Comparison of ENCODE assay signal across 8 cellular contexts in the genomic region with DNA sequence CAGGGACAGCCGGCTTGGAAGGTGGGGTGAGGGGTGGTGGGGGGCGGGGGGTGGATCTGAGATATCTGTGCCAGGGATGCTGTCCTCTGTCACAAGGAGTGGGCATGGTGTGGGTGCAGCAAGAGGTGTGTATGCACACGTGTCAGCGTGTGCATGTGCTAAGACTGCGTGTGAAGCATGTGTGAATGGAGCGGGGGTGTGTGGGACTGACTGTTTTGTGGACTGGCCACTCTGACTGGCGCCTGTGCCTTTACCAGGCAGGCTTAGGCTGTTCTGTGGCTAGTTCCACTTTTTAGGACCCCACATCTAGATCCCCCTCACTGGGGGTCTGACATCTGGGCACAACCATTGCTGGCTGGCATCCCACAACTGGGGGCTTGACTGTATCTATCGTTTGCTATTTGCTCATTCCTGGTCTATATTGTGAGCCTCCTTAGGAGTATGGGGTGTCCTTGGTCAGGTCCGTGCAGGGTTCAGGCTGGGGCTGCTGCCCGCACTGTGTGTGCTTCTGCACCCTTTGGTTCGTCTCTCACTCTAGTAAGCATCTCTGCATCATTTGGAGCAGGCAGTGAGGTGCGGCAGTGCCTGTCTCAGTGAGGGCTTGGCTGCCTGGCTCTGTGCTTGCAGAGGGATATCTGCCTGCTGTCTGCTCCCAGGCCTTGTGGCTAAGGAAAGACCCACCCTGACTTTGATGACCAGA. TPM values are rescaled to one million over a fixed set of nuclear protein-coding genes. Genes with fewer than 3 reads are reported as not detected.
DNase-seq lines count a peak whose midpoint lies in the region; ATAC-seq and TF ChIP-seq lines count a peak whose summit lies in the region.

No MANE protein-coding gene starts in this region.

- H3K27me3 ChIP-seq in GM23248 (replicated peaks; ENCODE audit: insufficient read depth), result no peaks in the 10 kb centered on the region
- H3K27me3 ChIP-seq in gastroesophageal sphincter, result no peaks in the 10 kb centered on the region
- no peaks in the 10 kb centered on the region for H3K27me3 ChIP-seq in spleen (replicated peaks in 1 of 7)

- 13 to 23% methylated on average over 10 to 12 of the region's 12 CpGs for WGBS in GM23248 (ENCODE audit: low coverage in 1 of 2, low lambda C conversion rate in 2 of 2, missing lambda C conversion rate in 2 of 2), 2 experiments
- WGBS in gastroesophageal sphincter (ENCODE audit: low coverage in 1 of 2), 2 donors, result 16 to 53% methylated on average over 2 to 3 of the region's 12 CpGs
- 24 to 32% (median 28%) methylated on average over 10 to 12 of the region's 12 CpGs for WGBS in spleen, 5 donors

- H3K4me3 ChIP-seq in GM23248 (peak overlapping the region; percentile 92), gastroesophageal sphincter (peak overlapping the region; percentile 37 to 66), spleen (peak overlapping the region; percentile 66 to 84 (median 70))

- H3K4me1 Mint-ChIP-seq in WTC11, result peaks cover 46% of the 10 kb centered on the region

- peaks cover 26% of the 10 kb centered on the region for H3F3A ChIP-seq in GM23248 (ENCODE audit: insufficient read depth)

- peak overlapping the region; percentile 100 for H3K9ac ChIP-seq in GM23248

- POLR2A ChIA-PET in WTC11 (lab: Charles Lee), result interaction anchor here (2.6 kb wide), 1 partner anchor 73 kb away, joined by 13 read pairs; a partner anchor contains a TSS

- no peak overlapping the region for H2AFZ ChIP-seq in GM23248

- in situ Hi-C loops in GM23248 (cut with MboI), result no loop called here

- peak overlapping the region; percentile 95 for H3K4me2 ChIP-seq in GM23248 (ENCODE audit: unreplicated experiment)

- H3K36me3 ChIP-seq in GM23248 (ENCODE audit: low read depth) (no peaks in the 10 kb centered on the region), gastroesophageal sphincter (peaks cover 0 to 12% of the 10 kb centered on the region in 2 donors), spleen (peaks cover 0 to 17% (median 10%) of the 10 kb centered on the region in 6 donors)

- intact Hi-C loops in spleen (cut with DNase I; ENCODE audit: low total_unique reads), result no loop called here

- H3K4me1 ChIP-seq in GM23248 (ENCODE audit: insufficient read depth) (peaks cover 58% of the 10 kb centered on the region), gastroesophageal sphincter (peaks cover 0 to 71% (median 37%) of the 10 kb centered on the region in 3 donors), spleen (peaks cover 35 to 93% (median 74%) of the 10 kb centered on the region in 6 donors)

- CTCF ChIA-PET in WTC11 (lab: Charles Lee), result interaction anchor here (1.0 to 2.8 kb wide), 4 partner anchors 9 to 73 kb away, joined by 8 to 44 read pairs (median 30); a partner anchor contains a TSS

- no peak for ATAC-seq in WTC11
- no peak for ATAC-seq in gastroesophageal sphincter
- no peak for ATAC-seq in HG02759 (IDR thresholded peaks at IDR 0.05; ENCODE audit: unreplicated experiment)

- H4K20me1 ChIP-seq in GM23248 (ENCODE audit: insufficient read depth), result no peaks in the 10 kb centered on the region; the same call in 1 of the 2 replicates

- TF ChIP-seq EP300 in gastroesophageal sphincter (IDR thresholded peaks at IDR 0.05), result no peak

- peak overlapping the region; percentile 79 for H3K27ac Mint-ChIP-seq in WTC11

- peak overlapping the region; percentile 97 for H3K4me3 Mint-ChIP-seq in WTC11

- no peak for TF ChIP-seq POLR2A in gastroesophageal sphincter (IDR thresholded peaks at IDR 0.05)
- no peak for TF ChIP-seq POLR2A in spleen (IDR thresholded peaks at IDR 0.05)

- H3K79me2 ChIP-seq in GM23248 (ENCODE audit: insufficient read depth), result peaks cover 67% of the 10 kb centered on the region

- TF ChIP-seq CTCF in WTC11 (IDR thresholded peaks at IDR 0.05) (no peak), gastroesophageal sphincter (IDR thresholded peaks at IDR 0.05) (no peak), spleen (IDR thresholded peaks at IDR 0.05 in 8 of 11, conservative IDR thresholded peaks at IDR 0.05 in 3 of 11) (no peak)

- H3K27me3 Mint-ChIP-seq in WTC11 (ENCODE audit: low read depth), result no peaks in the 10 kb centered on the region

- H3K9me3 ChIP-seq in GM23248 (ENCODE audit: low read depth), result no peaks in the 10 kb centered on the region
- H3K9me3 ChIP-seq in gastroesophageal sphincter, result no peaks in the 10 kb centered on the region
- H3K9me3 ChIP-seq in spleen, result no peaks in the 10 kb centered on the region

- DNase-seq in GM23248 (peak; percentile 87), WTC11 (ENCODE audit: low spot score) (no peak), spleen (no peak), NCI-H1417 treated with DMSO at 0.1 percent for 48 hours (lab: John Stamatoyannopoulos, UW) (no peak), SK-N-DZ (ENCODE audit: low spot score) (no peak), glomerular visceral epithelial cell (ENCODE audit: extremely low spot score) (no peak)

- no peaks in the 10 kb centered on the region for H3K9me2 ChIP-seq in GM23248 (ENCODE audit: insufficient read depth)

- H3K27ac ChIP-seq in GM23248, result peak overlapping the region; percentile 99
- peak overlapping the region in 3 of 4 donors; percentile 78 to 85 (median 85) for H3K27ac ChIP-seq in gastroesophageal sphincter
- peak overlapping the region; percentile 2 to 98 (median 88) for H3K27ac ChIP-seq in spleen

- no peaks in the 10 kb centered on the region for H3K9me3 Mint-ChIP-seq in WTC11

- no peaks in the 10 kb centered on the region for H3K36me3 Mint-ChIP-seq in WTC11

TF ChIP-seq in WTC11, 78 proteins besides CTCF, POLR2A, EP300 and RAD21 (continues in another document):
- no peak for TF ChIP-seq RELA (CRISPR knock-in tag; IDR thresholded peaks at IDR 0.05; ENCODE audit: borderline replicate concordance)
- TF ChIP-seq, protein P1, sequence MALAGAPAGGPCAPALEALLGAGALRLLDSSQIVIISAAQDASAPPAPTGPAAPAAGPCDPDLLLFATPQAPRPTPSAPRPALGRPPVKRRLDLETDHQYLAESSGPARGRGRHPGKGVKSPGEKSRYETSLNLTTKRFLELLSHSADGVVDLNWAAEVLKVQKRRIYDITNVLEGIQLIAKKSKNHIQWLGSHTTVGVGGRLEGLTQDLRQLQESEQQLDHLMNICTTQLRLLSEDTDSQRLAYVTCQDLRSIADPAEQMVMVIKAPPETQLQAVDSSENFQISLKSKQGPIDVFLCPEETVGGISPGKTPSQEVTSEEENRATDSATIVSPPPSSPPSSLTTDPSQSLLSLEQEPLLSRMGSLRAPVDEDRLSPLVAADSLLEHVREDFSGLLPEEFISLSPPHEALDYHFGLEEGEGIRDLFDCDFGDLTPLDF (CRISPR knock-in tag; IDR thresholded peaks at IDR 0.05), result no peak
- no peak for TF ChIP-seq FOXJ3 (CRISPR knock-in tag; IDR thresholded peaks at IDR 0.05; ENCODE audit: borderline replicate concordance)
- TF ChIP-seq, protein P2, sequence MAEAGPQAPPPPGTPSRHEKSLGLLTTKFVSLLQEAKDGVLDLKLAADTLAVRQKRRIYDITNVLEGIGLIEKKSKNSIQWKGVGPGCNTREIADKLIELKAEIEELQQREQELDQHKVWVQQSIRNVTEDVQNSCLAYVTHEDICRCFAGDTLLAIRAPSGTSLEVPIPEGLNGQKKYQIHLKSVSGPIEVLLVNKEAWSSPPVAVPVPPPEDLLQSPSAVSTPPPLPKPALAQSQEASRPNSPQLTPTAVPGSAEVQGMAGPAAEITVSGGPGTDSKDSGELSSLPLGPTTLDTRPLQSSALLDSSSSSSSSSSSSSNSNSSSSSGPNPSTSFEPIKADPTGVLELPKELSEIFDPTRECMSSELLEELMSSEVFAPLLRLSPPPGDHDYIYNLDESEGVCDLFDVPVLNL (CRISPR knock-in tag; IDR thresholded peaks at IDR 0.05; ENCODE audit: borderline replicate concordance, low read depth), result no peak
- no peak for TF ChIP-seq PRRX2 (CRISPR knock-in tag; IDR thresholded peaks at IDR 0.05)
- TF ChIP-seq, protein P3, sequence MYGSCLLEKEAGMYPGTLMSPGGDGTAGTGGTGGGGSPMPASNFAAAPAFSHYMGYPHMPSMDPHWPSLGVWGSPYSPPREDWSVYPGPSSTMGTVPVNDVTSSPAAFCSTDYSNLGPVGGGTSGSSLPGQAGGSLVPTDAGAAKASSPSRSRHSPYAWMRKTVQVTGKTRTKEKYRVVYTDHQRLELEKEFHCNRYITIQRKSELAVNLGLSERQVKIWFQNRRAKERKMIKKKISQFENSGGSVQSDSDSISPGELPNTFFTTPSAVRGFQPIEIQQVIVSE (CRISPR knock-in tag; IDR thresholded peaks at IDR 0.05; ENCODE audit: borderline replicate concordance), result no peak

RNA-seq across cellular contexts. Expression of a gene that starts 1.9 kb away (rescaled TPM):
- 79.3 and 87.9 TPM in 2 replicates for total RNA-seq in GM23248 (2014; rRNA removed; shearing (Covaris generic))
- 61.1 and 61.3 TPM in 2 replicates for polyA plus RNA-seq in GM23248 (2016; fragmentation: Nextera tagmentation; extraction: Ambion mirVana)
- total RNA-seq in WTC11 (2021), result 51.8 to 79.8 TPM (median 60.0 TPM) in 3 replicates
- 10 to 100 TPM; 28.9 to 38.0 (median 35.6) TPM for total RNA-seq in gastroesophageal sphincter
- 100 to 1,000 TPM; 112 to 193 (median 170) TPM for total RNA-seq in spleen
- 10 to 100 TPM; 25.2 to 66.1 (median 60.3) TPM for polyA plus RNA-seq in spleen
- 66.8 and 68.7 TPM in 2 replicates for polyA plus RNA-seq in SK-N-DZ (2014; cell fraction: cytosol; rRNA removed)
- 324 and 481 TPM in 2 replicates for polyA plus RNA-seq in SK-N-DZ (2014; cell fraction: nucleus; rRNA removed)

RNA-seq across cellular contexts. Expression of a gene that starts 2.1 kb away (rescaled TPM):
- total RNA-seq in GM23248 (2014; rRNA removed; shearing (Covaris generic)), result not detected in 2 replicates
- 0.32 TPM in 1 of 2 replicates, not detected in the other for polyA plus RNA-seq in GM23248 (2016; fragmentation: Nextera tagmentation; extraction: Ambion mirVana)
- total RNA-seq in WTC11 (2021), result 0.14 TPM in 1 of 3 replicates, not detected in the others
- total RNA-seq in gastroesophageal sphincter, result not detected
- total RNA-seq in spleen, result under 1 TPM in 2 of 7 donors, not detected in 5; 0.59 to 0.92 TPM
- polyA plus RNA-seq in spleen, result under 1 TPM in 1 of 3 donors, not detected in 2; 0.08 TPM
- 0.44 TPM in 1 of 2 replicates, not detected in the other for polyA plus RNA-seq in SK-N-DZ (2014; cell fraction: cytosol; rRNA removed)
- polyA plus RNA-seq in SK-N-DZ (2014; cell fraction: nucleus; rRNA removed), result not detected in 2 replicates

RNA-seq across cellular contexts. Expression of a gene that starts 34.3 kb away (rescaled TPM):
- total RNA-seq in GM23248 (2014; rRNA removed; shearing (Covaris generic)), result 6.2 and 7.7 TPM in 2 replicates
- 12.4 and 15.2 TPM in 2 replicates for polyA plus RNA-seq in GM23248 (2016; fragmentation: Nextera tagmentation; extraction: Ambion mirVana)
- total RNA-seq in WTC11 (2021), result 16.4 to 18.1 TPM (median 16.7 TPM) in 3 replicates
- 10 to 100 TPM; 21.4 to 71.0 (median 42.4) TPM for total RNA-seq in gastroesophageal sphincter
- total RNA-seq in spleen, result 10 to 100 TPM; 23.4 to 53.8 (median 33.8) TPM
- polyA plus RNA-seq in spleen, result 10 to 100 TPM; 14.8 to 37.8 (median 16.5) TPM
- polyA plus RNA-seq in SK-N-DZ (2014; cell fraction: cytosol; rRNA removed), result 12.5 and 23.6 TPM in 2 replicates
- 9.8 and 15.2 TPM in 2 replicates for polyA plus RNA-seq in SK-N-DZ (2014; cell fraction: nucleus; rRNA removed)

RNA-seq across cellular contexts. Expression of a gene that starts 46.3 kb away (rescaled TPM):
- 19.7 and 27.7 TPM in 2 replicates for total RNA-seq in GM23248 (2014; rRNA removed; shearing (Covaris generic))
- polyA plus RNA-seq in GM23248 (2016; fragmentation: Nextera tagmentation; extraction: Ambion mirVana) (40.1 and 41.2 TPM in 2 replicates), spleen (10 to 100 TPM; 26.2 to 80.9 (median 67.9) TPM)
- total RNA-seq in WTC11 (2021) (12.9 to 15.4 TPM (median 15.3 TPM) in 3 replicates), gastroesophageal sphincter (10 to 100 TPM; 10.4 to 93.7 (median 42.2) TPM), spleen (100 to 1,000 TPM in 1 of 7 donors, 10 to 100 TPM in 6; 34.8 to 100 (median 52.2) TPM)
- 31.0 and 32.8 TPM in 2 replicates for polyA plus RNA-seq in SK-N-DZ (2014; cell fraction: cytosol; rRNA removed)
- polyA plus RNA-seq in SK-N-DZ (2014; cell fraction: nucleus; rRNA removed), result 62.9 and 71.3 TPM in 2 replicates
